In genomic region chr15:39312984-39313383, GRCh38 we compare ENCODE assay signal across 9 cellular contexts.
DNase-seq lines count a peak whose midpoint lies in the region; ATAC-seq, FAIRE-seq and TF ChIP-seq lines count a peak whose summit lies in the region.
"Had no signal": no experiment of that assay in that cellular context is flagged by ENCODE, and none has a peak within 500 bp of the region (broad histone marks: within the 10 kb centered on the region; RNA-seq: fewer than 3 reads in every experiment).

No MANE protein-coding gene starts in this region.

- CTCF ChIA-PET in BJ (lab: Yijun Ruan, JAX), result interaction anchor here (0.7 to 1.3 kb wide), 2 partner anchors 267 to 396 kb away, joined by 3 read pairs; no protein-coding TSS in a partner anchor

- no peaks in the 10 kb centered on the region; the same call in 1 of the 2 replicates for H3K36me3 ChIP-seq in BJ (ENCODE audit: control insufficient read depth, insufficient read depth, low read length)
- H3K36me3 ChIP-seq in ascending aorta, result no peaks in the 10 kb centered on the region

- FAIRE-seq in D721Med (lab: Jason Lieb, UNC), result no peak

- no peaks in the 10 kb centered on the region for H3K4me1 ChIP-seq in ascending aorta

- H3K4me3 ChIP-seq in BJ (ENCODE audit: low read depth, low read length), result no peak overlapping the region
- no peak overlapping the region for H3K4me3 ChIP-seq in fibroblast of pulmonary artery (replicated peaks; ENCODE audit: low read depth, low read length)
- H3K4me3 ChIP-seq in ascending aorta, result no peak overlapping the region

- H3K27me3 ChIP-seq in BJ (ENCODE audit: control insufficient read depth, insufficient read depth, low read length), result no peaks in the 10 kb centered on the region
- H3K27me3 ChIP-seq in ascending aorta, result no peaks in the 10 kb centered on the region

- DNase-seq in BJ (ENCODE audit: low read depth) (no peak), NAMALWA (ENCODE audit: low spot score) (peak; percentile 22), fibroblast of pulmonary artery (ENCODE audit: low read depth) (peak; percentile 39), ascending aorta (ENCODE audit: low spot score in 2 of 2) (no peak), D721Med (ENCODE audit: insufficient read length, low spot score) (no peak), DMS79 (lab: John Stamatoyannopoulos, UW) (no peak), activated gamma-delta T cell (lab: John Stamatoyannopoulos, UW) (no peak)
- DNase-seq: activated CD8-positive, alpha-beta memory T cell treated with anti-CD3 and anti-CD28 coated beads, Interleukin-2, amount 10 ng/mL, durations not matched to agents 7 days and 5 days had no signal

- TF ChIP-seq CTCF in BJ (IDR thresholded peaks at IDR 0.05; ENCODE audit: insufficient read depth, low read depth, low read length) (0 out of 2 replicates have a peak, but pooled peaks have one; percentile 8), fibroblast of pulmonary artery (IDR thresholded peaks at IDR 0.05; ENCODE audit: low read length, missing control alignments) (no peak), ascending aorta (IDR thresholded peaks at IDR 0.05) (no peak), D721Med (IDR thresholded peaks at IDR 0.05; ENCODE audit: insufficient read depth, missing control alignments) (no peak)

- ATAC-seq in GM18907 (IDR thresholded peaks at IDR 0.05; ENCODE audit: unreplicated experiment), result peak; percentile 73
- ATAC-seq: activated CD8-positive, alpha-beta memory T cell treated with anti-CD3 and anti-CD28 coated beads, Interleukin-2, amount 10 ng/mL, durations not matched to agents 7 days and 5 days had no signal

- POLR2A ChIA-PET in BJ (lab: Charles Lee), result no interaction called here

- intact Hi-C loops in ascending aorta (cut with DNase I), result no loop called here

- H3K9me3 ChIP-seq in ascending aorta, result no peaks in the 10 kb centered on the region

- H3K27ac ChIP-seq in ascending aorta, result no peak overlapping the region

Comparison
In these comparisons a context has a peak if more than half of its experiments do, and no peak if none do; other contexts are left out.
1. DNase-seq: peak in NAMALWA (single experiment) and fibroblast of pulmonary artery (single experiment); none in BJ (single experiment), ascending aorta (0 of 2), D721Med (single experiment), DMS79 (single experiment) and activated gamma-delta T cell (single experiment).